ENCODE assay signal across 14 cellular contexts in the genomic region with DNA sequence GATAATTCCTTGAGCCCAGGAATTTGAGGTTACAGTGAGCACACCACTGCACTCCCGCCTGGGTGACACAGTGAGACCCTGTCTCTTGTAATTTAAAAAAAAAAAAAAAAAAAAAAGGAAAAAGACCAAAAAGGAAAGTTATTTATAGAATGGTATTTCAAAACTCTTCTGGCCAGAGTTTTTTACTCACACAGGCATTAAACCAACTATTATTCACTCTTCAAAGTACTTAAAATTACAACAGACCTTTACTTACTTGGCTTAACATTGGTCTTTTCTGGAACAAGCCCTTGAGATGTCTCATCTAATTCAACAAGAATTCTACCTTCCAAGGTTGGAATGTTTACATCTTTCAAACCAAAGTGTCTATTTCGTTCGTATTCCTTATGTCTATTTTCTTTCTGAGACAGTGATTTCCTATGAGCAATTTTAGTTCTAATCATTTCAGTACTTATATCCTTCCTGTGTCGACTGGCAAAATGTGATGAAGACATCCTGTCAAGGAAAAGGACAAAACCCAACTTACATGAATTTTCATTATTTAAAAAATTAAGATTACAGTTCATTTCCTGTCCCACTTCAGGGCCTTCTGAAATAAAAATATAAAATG. TPM values are rescaled to one million over a fixed set of nuclear protein-coding genes. Genes with fewer than 3 reads are reported as not detected.
DNase-seq lines count a peak whose midpoint lies in the region; ATAC-seq and TF ChIP-seq lines count a peak whose summit lies in the region.
"Had no signal": no experiment of that assay in that cellular context is flagged by ENCODE, and none has a peak within 500 bp of the region (broad histone marks: within the 10 kb centered on the region; RNA-seq: fewer than 3 reads in every experiment).

No MANE protein-coding gene starts in this region.

- H3K4me3 ChIP-seq in HUES48 (ENCODE audit: low read depth, low read length) (peak overlapping the region; percentile 94; the same call in 1 of the 2 replicates), Peyer's patch (no peak overlapping the region)

- peak overlapping the region; percentile 13 for H3K27ac Mint-ChIP-seq in activated CD4-positive, alpha-beta memory T cell treated with anti-CD3 and anti-CD28 coated beads, Interleukin-2, amount 10 ng/mL, durations not matched to agents 7 days and 5 days
- H3K27ac Mint-ChIP-seq in activated CD4-positive, alpha-beta memory T cell treated with anti-CD3 and anti-CD28 coated beads for 36 hours = no peak overlapping the region
- H3K27ac Mint-ChIP-seq in brain (no peak overlapping the region), neural crest cell (ENCODE audit: unreplicated experiment) (no peak overlapping the region)
- H3K27ac Mint-ChIP-seq: B cell had no signal

- CTCF ChIA-PET in activated CD4-positive, alpha-beta memory T cell treated with anti-CD3 and anti-CD28 coated beads, Interleukin-2, amount 10 ng/mL, durations not matched to agents 7 days and 5 days (lab: Charles Lee) = interaction anchor here (0.6 to 1.3 kb wide), 2 partner anchors 99 to 137 kb away, joined by 3 to 8 read pairs; a partner anchor contains a TSS
- CTCF ChIA-PET in activated CD4-positive, alpha-beta memory T cell treated with anti-CD3 and anti-CD28 coated beads for 36 hours (lab: Charles Lee) = no interaction called here

- H3K27me3 ChIP-seq in HUES48 (ENCODE audit: control insufficient read depth, insufficient read depth, low read length) (no peaks in the 10 kb centered on the region), Peyer's patch (no peaks in the 10 kb centered on the region)

- H3K27me3 Mint-ChIP-seq in activated CD4-positive, alpha-beta memory T cell treated with anti-CD3 and anti-CD28 coated beads, Interleukin-2, amount 10 ng/mL, durations not matched to agents 7 days and 5 days = no peaks in the 10 kb centered on the region
- H3K27me3 Mint-ChIP-seq in activated CD4-positive, alpha-beta memory T cell treated with anti-CD3 and anti-CD28 coated beads for 36 hours = no peaks in the 10 kb centered on the region
- H3K27me3 Mint-ChIP-seq in brain (no peaks in the 10 kb centered on the region), neural crest cell (ENCODE audit: low read depth) (no peaks in the 10 kb centered on the region)
- H3K27me3 Mint-ChIP-seq: B cell had no signal

- ATAC-seq in HG02588 (IDR thresholded peaks at IDR 0.05; ENCODE audit: unreplicated experiment) = no peak

- H3K9me3 Mint-ChIP-seq in activated CD4-positive, alpha-beta memory T cell treated with anti-CD3 and anti-CD28 coated beads, Interleukin-2, amount 10 ng/mL, durations not matched to agents 7 days and 5 days = no peaks in the 10 kb centered on the region
- no peaks in the 10 kb centered on the region for H3K9me3 Mint-ChIP-seq in activated CD4-positive, alpha-beta memory T cell treated with anti-CD3 and anti-CD28 coated beads for 36 hours
- H3K9me3 Mint-ChIP-seq in brain (peaks cover 0 to 7% (median 3%) of the 10 kb centered on the region in 5 experiments), neural crest cell (peaks cover 2% of the 10 kb centered on the region)

- peaks cover 42% of the 10 kb centered on the region for H3K36me3 Mint-ChIP-seq in activated CD4-positive, alpha-beta memory T cell treated with anti-CD3 and anti-CD28 coated beads, Interleukin-2, amount 10 ng/mL, durations not matched to agents 7 days and 5 days (ENCODE audit: low read depth)
- peaks cover 3% of the 10 kb centered on the region for H3K36me3 Mint-ChIP-seq in activated CD4-positive, alpha-beta memory T cell treated with anti-CD3 and anti-CD28 coated beads for 36 hours
- H3K36me3 Mint-ChIP-seq in brain (peaks cover 5% of the 10 kb centered on the region), neural crest cell (ENCODE audit: low read depth) (peaks cover 8% of the 10 kb centered on the region)

- intact Hi-C loops in activated CD4-positive, alpha-beta memory T cell treated with anti-CD3 and anti-CD28 coated beads for 36 hours (cut with micrococcal nuclease) = no loop called here

- H3K27ac ChIP-seq in HUES48 (ENCODE audit: low read depth, low read length) (no peak overlapping the region), Peyer's patch (no peak overlapping the region)

- H3K4me1 ChIP-seq in HUES48 (ENCODE audit: control insufficient read depth, insufficient read depth, low read length) (peaks cover 12% of the 10 kb centered on the region), Peyer's patch (peaks cover 0 to 7% (median 2%) of the 10 kb centered on the region in 4 donors)

- no peak for TF ChIP-seq POLR2A in Peyer's patch (IDR thresholded peaks at IDR 0.05)

- H3K9me3 ChIP-seq in HUES48 (ENCODE audit: control insufficient read depth, insufficient read depth, low read length) = no peaks in the 10 kb centered on the region
- no peaks in the 10 kb centered on the region for H3K9me3 ChIP-seq in Peyer's patch

- TF ChIP-seq CTCF in brain (conservative IDR thresholded peaks at IDR 0.05) (no peak), neural crest cell (conservative IDR thresholded peaks at IDR 0.05) (no peak), Peyer's patch (IDR thresholded peaks at IDR 0.05) (no peak)

- POLR2A ChIA-PET in activated CD4-positive, alpha-beta memory T cell treated with anti-CD3 and anti-CD28 coated beads, Interleukin-2, amount 10 ng/mL, durations not matched to agents 7 days and 5 days (lab: Charles Lee) = interaction anchor here (0.6 to 3.3 kb wide), 5 partner anchors 10 to 162 kb away, joined by 3 to 34 read pairs (median 4); a partner anchor contains a TSS
- POLR2A ChIA-PET in activated CD4-positive, alpha-beta memory T cell treated with anti-CD3 and anti-CD28 coated beads for 36 hours (lab: Charles Lee) = no interaction called here

- H3K36me3 ChIP-seq in HUES48 (ENCODE audit: control insufficient read depth, insufficient read depth, low read length) (peaks cover 47% of the 10 kb centered on the region), Peyer's patch (no peaks in the 10 kb centered on the region)

- no peak for DNase-seq in activated CD4-positive, alpha-beta memory T cell treated with anti-CD3 and anti-CD28 coated beads, Interleukin-2, amount 10 ng/mL, durations not matched to agents 7 days and 5 days
- DNase-seq in activated CD4-positive, alpha-beta memory T cell treated with anti-CD3 and anti-CD28 coated beads for 36 hours = no peak
- DNase-seq in neural crest cell (ENCODE audit: low read depth, low spot score) = no peak
- no peak for DNase-seq in Peyer's patch
- DNase-seq in stimulated activated CD4-positive, alpha-beta T cell treated with anti-CD3 and anti-CD28 coated beads, Interleukin-4, amount 100 ng/mL, for 24 hours = no peak
- DNase-seq: glutamatergic neuron, GOT3, kidney glomerular epithelial cell, NCI-H2081, retina had no signal

- H3K4me1 Mint-ChIP-seq in activated CD4-positive, alpha-beta memory T cell treated with anti-CD3 and anti-CD28 coated beads, Interleukin-2, amount 10 ng/mL, durations not matched to agents 7 days and 5 days = peaks cover 40% of the 10 kb centered on the region
- H3K4me1 Mint-ChIP-seq in activated CD4-positive, alpha-beta memory T cell treated with anti-CD3 and anti-CD28 coated beads for 36 hours (ENCODE audit: low read depth) = peaks cover 27% of the 10 kb centered on the region
- H3K4me1 Mint-ChIP-seq in brain (peaks cover 37% of the 10 kb centered on the region), neural crest cell (peaks cover 31% of the 10 kb centered on the region)

- H3K9ac ChIP-seq in HUES48 (ENCODE audit: low read depth, low read length) = no peak overlapping the region

- peak overlapping the region; percentile 77 for H3K4me3 Mint-ChIP-seq in activated CD4-positive, alpha-beta memory T cell treated with anti-CD3 and anti-CD28 coated beads, Interleukin-2, amount 10 ng/mL, durations not matched to agents 7 days and 5 days
- no peak overlapping the region for H3K4me3 Mint-ChIP-seq in activated CD4-positive, alpha-beta memory T cell treated with anti-CD3 and anti-CD28 coated beads for 36 hours
- H3K4me3 Mint-ChIP-seq in brain (peak overlapping the region in 4 of 5 experiments; percentile 87 to 93 (median 91)), neural crest cell (peak overlapping the region; percentile 99)
- H3K4me3 Mint-ChIP-seq: B cell had no signal

RNA-seq across cellular contexts. Expression of a gene that starts 2.6 kb away (rescaled TPM):
- 10 to 100 TPM; 89.7 to 95.8 TPM for total RNA-seq in activated CD4-positive, alpha-beta memory T cell treated with anti-CD3 and anti-CD28 coated beads, Interleukin-2, amount 10 ng/mL, durations not matched to agents 7 days and 5 days
- 10 to 100 TPM; 92.7 to 97.9 TPM for total RNA-seq in activated CD4-positive, alpha-beta memory T cell treated with anti-CD3 and anti-CD28 coated beads for 36 hours
- 19.4 TPM for polyA plus RNA-seq in brain (ENCODE audit: insufficient read depth, low read depth, low replicate concordance)
- total RNA-seq in neural crest cell = 89.6 and 91.9 TPM in 2 replicates
- 1 to 10 TPM; 2.1 to 9.9 (median 4.4) TPM for total RNA-seq in Peyer's patch
- total RNA-seq: B cell had no signal

RNA-seq across cellular contexts. Expression of a gene that starts 59.7 kb away (rescaled TPM):
- 10 to 100 TPM; 70.5 to 71.3 TPM for total RNA-seq in activated CD4-positive, alpha-beta memory T cell treated with anti-CD3 and anti-CD28 coated beads, Interleukin-2, amount 10 ng/mL, durations not matched to agents 7 days and 5 days
- 10 to 100 TPM; 12.3 to 14.5 TPM for total RNA-seq in activated CD4-positive, alpha-beta memory T cell treated with anti-CD3 and anti-CD28 coated beads for 36 hours
- polyA plus RNA-seq in brain (ENCODE audit: insufficient read depth, low read depth, low replicate concordance) = 30.6 TPM
- total RNA-seq in neural crest cell (0.57 and 1.2 TPM in 2 replicates), Peyer's patch (1,000 to 10,000 TPM in 3 of 4 donors, 100 to 1,000 TPM in 1; 242 to 1,284 (median 1,203) TPM)

Comparison
In these comparisons a context has a peak if more than half of its experiments do, and no peak if none do; other contexts are left out.
1. RNA of a gene that starts 59.7 kb away (total RNA-seq): 242 to 1,284 TPM in Peyer's patch and 70.5 to 71.3 TPM in activated CD4-positive, alpha-beta memory T cell treated with anti-CD3 and anti-CD28 coated beads, Interleukin-2, amount 10 ng/mL, durations not matched to agents 7 days and 5 days; 12.3 to 14.5 TPM in activated CD4-positive, alpha-beta memory T cell treated with anti-CD3 and anti-CD28 coated beads for 36 hours and 0.57 to 1.2 TPM in neural crest cell; every median in the first group is over 4 times any median in the second.